Comparison of ENCODE assay signal across 8 cellular contexts in genomic region chr1:185155600-185156320, GRCh38. TPM values are rescaled to one million over a fixed set of nuclear protein-coding genes. Genes with fewer than 3 reads are reported as not detected.
A peak's percentile ranks its signal among the peaks of the same experiment; 100 is the strongest.
DNase-seq lines count a peak whose midpoint lies in the region; ATAC-seq and TF ChIP-seq lines count a peak whose summit lies in the region.

No MANE protein-coding gene starts in this region.

- 2 to 7% methylated on average over 12 of the region's 12 CpGs for WGBS in sigmoid colon, 2 donors

- H3K27ac Mint-ChIP-seq in Calu3 (ENCODE audit: unreplicated experiment) = peak overlapping the region; percentile 87
- H3K27ac Mint-ChIP-seq in activated CD8-positive, alpha-beta T cell treated with anti-CD3 and anti-CD28 coated beads for 36 hours = peak overlapping the region; percentile 97
- H3K27ac Mint-ChIP-seq in glutamatergic neuron (ENCODE audit: unreplicated experiment) = peak overlapping the region; percentile 96

- no peak for ATAC-seq in activated CD8-positive, alpha-beta T cell treated with anti-CD3 and anti-CD28 coated beads for 36 hours
- no peak for ATAC-seq in HG03342 (IDR thresholded peaks at IDR 0.05; ENCODE audit: unreplicated experiment)
- no peak for ATAC-seq in HG03025 (IDR thresholded peaks at IDR 0.05; ENCODE audit: low FRiP score, unreplicated experiment)

- peak overlapping the region; percentile 86 for H3K4me3 ChIP-seq in Jurkat, Clone E6-1 (ENCODE audit: low read length)
- peak overlapping the region; percentile 79 to 92 (median 85) for H3K4me3 ChIP-seq in sigmoid colon

- H3K36me3 Mint-ChIP-seq in Calu3 (ENCODE audit: insufficient read depth, unreplicated experiment) = peaks cover 28% of the 10 kb centered on the region
- H3K36me3 Mint-ChIP-seq in activated CD8-positive, alpha-beta T cell treated with anti-CD3 and anti-CD28 coated beads for 36 hours (ENCODE audit: low read depth) = peaks cover 9% of the 10 kb centered on the region
- H3K36me3 Mint-ChIP-seq in glutamatergic neuron (ENCODE audit: unreplicated experiment) = no peaks in the 10 kb centered on the region

- CTCF ChIA-PET in Calu3 (lab: Charles Lee) = interaction anchor here (1.1 to 1.2 kb wide), 2 partner anchors 14 to 525 kb away, joined by 4 to 5 read pairs; no protein-coding TSS in a partner anchor
- CTCF ChIA-PET in activated CD8-positive, alpha-beta T cell treated with anti-CD3 and anti-CD28 coated beads for 36 hours (lab: Charles Lee) = interaction anchor here (1.3 to 6.7 kb wide), 3 partner anchors 10 to 525 kb away, joined by 3 to 71 read pairs (median 4); no protein-coding TSS in a partner anchor

- TF ChIP-seq CTCF in Calu3 (IDR thresholded peaks at IDR 0.05; ENCODE audit: unreplicated experiment) = no peak
- no peak for TF ChIP-seq CTCF in activated CD8-positive, alpha-beta T cell treated with anti-CD3 and anti-CD28 coated beads for 36 hours (IDR thresholded peaks at IDR 0.05)
- TF ChIP-seq CTCF in glutamatergic neuron (IDR thresholded peaks at IDR 0.05; ENCODE audit: partially characterized antibody, unreplicated experiment) = no peak
- no peak for TF ChIP-seq CTCF in sigmoid colon (IDR thresholded peaks at IDR 0.05)

- no peak for TF ChIP-seq POLR2A in sigmoid colon (IDR thresholded peaks at IDR 0.05)

- DNase-seq in Calu3 (peak; percentile 8), glutamatergic neuron (no peak), sigmoid colon (no peak), SHP77 treated with DMSO at 0.1 percent for 48 hours (lab: John Stamatoyannopoulos, UW) (no peak)
- no peak for DNase-seq in Jurkat, Clone E6-1 (ENCODE audit: low read depth, low spot score)
- no peak for DNase-seq in activated CD8-positive, alpha-beta T cell treated with anti-CD3 and anti-CD28 coated beads for 36 hours

- H3K27me3 ChIP-seq in sigmoid colon = no peaks in the 10 kb centered on the region

- H3K27me3 Mint-ChIP-seq in Calu3 (ENCODE audit: unreplicated experiment) (no peaks in the 10 kb centered on the region), glutamatergic neuron (ENCODE audit: unreplicated experiment) (peaks cover 7% of the 10 kb centered on the region)
- H3K27me3 Mint-ChIP-seq in activated CD8-positive, alpha-beta T cell treated with anti-CD3 and anti-CD28 coated beads for 36 hours = no peaks in the 10 kb centered on the region

- H3K4me1 Mint-ChIP-seq in Calu3 (ENCODE audit: low read depth, unreplicated experiment) (peaks cover 7% of the 10 kb centered on the region), glutamatergic neuron (ENCODE audit: low read depth, unreplicated experiment) (peaks cover 15% of the 10 kb centered on the region)
- peaks cover 50% of the 10 kb centered on the region for H3K4me1 Mint-ChIP-seq in activated CD8-positive, alpha-beta T cell treated with anti-CD3 and anti-CD28 coated beads for 36 hours (ENCODE audit: low read depth)

- H3K27ac ChIP-seq in sigmoid colon = peak overlapping the region; percentile 97 to 99 (median 99)

- no TSS peak for BruUV-seq in Calu3 (replicated peaks; lab: Mats Ljungman, UMichigan)

- peaks cover 0 to 34% (median 24%) of the 10 kb centered on the region in 4 donors for H3K4me1 ChIP-seq in sigmoid colon

- POLR2A ChIA-PET in activated CD8-positive, alpha-beta T cell treated with anti-CD3 and anti-CD28 coated beads for 36 hours (lab: Charles Lee) = interaction anchor here (0.9 to 1.8 kb wide), 5 partner anchors 14 to 403 kb away, joined by 3 to 5 read pairs (median 3); no protein-coding TSS in a partner anchor

- H3K36me3 ChIP-seq in sigmoid colon = peaks cover 0 to 5% (median under 1%) of the 10 kb centered on the region in 4 donors

- H3K4me3 Mint-ChIP-seq in Calu3 (ENCODE audit: low read depth, unreplicated experiment) (peak overlapping the region; percentile 84), glutamatergic neuron (ENCODE audit: unreplicated experiment) (peak overlapping the region; percentile 99)
- peak overlapping the region; percentile 90 for H3K4me3 Mint-ChIP-seq in activated CD8-positive, alpha-beta T cell treated with anti-CD3 and anti-CD28 coated beads for 36 hours

- no peaks in the 10 kb centered on the region for H3K9me3 Mint-ChIP-seq in Calu3 (ENCODE audit: low read depth, unreplicated experiment)
- no peaks in the 10 kb centered on the region for H3K9me3 Mint-ChIP-seq in activated CD8-positive, alpha-beta T cell treated with anti-CD3 and anti-CD28 coated beads for 36 hours
- H3K9me3 Mint-ChIP-seq in glutamatergic neuron (ENCODE audit: unreplicated experiment) = peaks cover 7% of the 10 kb centered on the region

- no peak for TF ChIP-seq EP300 in sigmoid colon (IDR thresholded peaks at IDR 0.05)

- intact Hi-C loops in Calu3 (cut with micrococcal nuclease; ENCODE audit: unreplicated experiment) = no loop called here
- intact Hi-C loops in activated CD8-positive, alpha-beta T cell treated with anti-CD3 and anti-CD28 coated beads for 36 hours (cut with micrococcal nuclease) = loop anchor here (10.0 kb wide), 1 partner anchor 111 kb away; the partner anchor contains the start of gene RNF2
- intact Hi-C loops in sigmoid colon (cut with DNase I) = loop anchor here (2.0 to 10.0 kb wide), 5 partner anchors 108 to 401 kb away; partner anchors contain the start of genes EDEM3, IVNS1ABP and RNF2

- no peaks in the 10 kb centered on the region for H3K9me3 ChIP-seq in sigmoid colon

RNA-seq across cellular contexts. Expression of gene TRMT1L, which starts 1.0 kb away (rescaled TPM):
- 16.9 and 27.2 TPM in 2 replicates for total RNA-seq in Calu3 (2022)
- 29.5 TPM for polyA plus RNA-seq in Jurkat, Clone E6-1 (2012; ENCODE audit: insufficient read depth, insufficient read length)
- total RNA-seq in activated CD8-positive, alpha-beta T cell treated with anti-CD3 and anti-CD28 coated beads for 36 hours = 10 to 100 TPM; 25.6 TPM
- 13.5 TPM for total RNA-seq in glutamatergic neuron (ENCODE audit: unreplicated experiment)
- 10 to 100 TPM in 3 of 4 donors, 1 to 10 TPM in 1; 6.9 to 18.6 (median 14.6) TPM for total RNA-seq in sigmoid colon
- polyA plus RNA-seq in sigmoid colon = 1 to 10 TPM; 5.4 to 9.5 (median 9.2) TPM

RNA-seq across cellular contexts. Expression of gene SWT1, which starts 1.2 kb away (rescaled TPM):
- 2.6 and 2.9 TPM in 2 replicates for total RNA-seq in Calu3 (2022)
- 3.7 TPM for polyA plus RNA-seq in Jurkat, Clone E6-1 (2012; ENCODE audit: insufficient read depth, insufficient read length)
- total RNA-seq in activated CD8-positive, alpha-beta T cell treated with anti-CD3 and anti-CD28 coated beads for 36 hours = 1 to 10 TPM; 1.8 to 2.5 TPM
- 15.5 TPM for total RNA-seq in glutamatergic neuron (ENCODE audit: unreplicated experiment)
- 10 to 100 TPM in 3 of 4 donors, 1 to 10 TPM in 1; 6.8 to 12.7 (median 11.7) TPM for total RNA-seq in sigmoid colon
- 1 to 10 TPM; 2.2 to 2.5 (median 2.4) TPM for polyA plus RNA-seq in sigmoid colon
